ENCODE assay signal across 9 cellular contexts in the genomic region with DNA sequence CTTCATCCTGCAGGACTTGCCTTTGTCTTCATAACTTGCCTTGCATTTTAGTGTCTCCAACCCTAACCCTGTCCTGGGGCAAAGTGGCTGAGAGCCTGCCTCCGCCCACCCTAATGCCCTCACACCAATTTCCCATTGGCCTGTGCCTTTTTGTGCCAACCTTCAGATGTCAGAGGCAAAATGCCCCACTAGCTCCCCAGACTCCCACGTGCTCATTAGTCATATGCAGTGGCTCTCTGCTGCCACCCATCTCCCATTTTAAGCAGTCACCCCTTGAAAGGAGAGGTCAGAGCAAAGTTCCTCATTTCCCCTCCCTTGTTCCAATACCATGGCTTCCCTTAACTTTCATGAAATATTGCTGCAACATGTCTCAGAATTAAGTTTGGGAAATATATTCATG.
DNase-seq lines count a peak whose midpoint lies in the region; ATAC-seq and TF ChIP-seq lines count a peak whose summit lies in the region.
"Had no signal": no experiment of that assay in that cellular context is flagged by ENCODE, and none has a peak within 500 bp of the region (broad histone marks: within the 10 kb centered on the region; RNA-seq: fewer than 3 reads in every experiment).

No MANE protein-coding gene starts in this region.

- in situ Hi-C loops in SK-MEL-5 (cut with HindIII; ENCODE audit: low pct_unique_long_range_greater_than_20kb, low sequenced_read_pairs), result no loop called here

- H3K9me3 ChIP-seq in vagina, result no peaks in the 10 kb centered on the region

- no peak overlapping the region for H3K4me3 Mint-ChIP-seq in activated CD4-positive, alpha-beta T cell treated with anti-CD3 and anti-CD28 coated beads for 36 hours
- H3K4me3 Mint-ChIP-seq: activated B cell treated with CpG ODN at 0.5 μM for 24 hours had no signal

- CTCF ChIA-PET in activated CD4-positive, alpha-beta T cell treated with anti-CD3 and anti-CD28 coated beads for 36 hours (lab: Charles Lee), result interaction anchor here (0.6 to 1.2 kb wide), 3 partner anchors 12 to 337 kb away, joined by 3 to 5 read pairs (median 3); no protein-coding TSS in a partner anchor

- no peaks in the 10 kb centered on the region for H3K27me3 Mint-ChIP-seq in activated CD4-positive, alpha-beta T cell treated with anti-CD3 and anti-CD28 coated beads for 36 hours
- H3K27me3 Mint-ChIP-seq: activated B cell treated with CpG ODN at 0.5 μM for 24 hours had no signal

- POLR2A ChIA-PET in activated CD4-positive, alpha-beta T cell treated with anti-CD3 and anti-CD28 coated beads for 36 hours (lab: Charles Lee), result no interaction called here

- no peaks in the 10 kb centered on the region for H3K27me3 ChIP-seq in vagina

- no peak for TF ChIP-seq CTCF in vagina (IDR thresholded peaks at IDR 0.05)

- H3K27ac Mint-ChIP-seq in activated CD4-positive, alpha-beta T cell treated with anti-CD3 and anti-CD28 coated beads for 36 hours, result no peak overlapping the region
- H3K27ac Mint-ChIP-seq: activated B cell treated with CpG ODN at 0.5 μM for 24 hours had no signal

- DNase-seq in activated CD4-positive, alpha-beta T cell treated with anti-CD3 and anti-CD28 coated beads for 36 hours, result peak; percentile 35
- DNase-seq in activated CD4-positive, alpha-beta T cell treated with anti-CD3 and anti-CD28 coated beads for 1 hour, result no peak
- DNase-seq in SK-MEL-5 (ENCODE audit: low read depth, low spot score) (peak; percentile 43), islet precursor cell (peak; percentile 57), DMS79 (lab: John Stamatoyannopoulos, UW) (no peak), T-helper 9 cell (no peak), vagina (ENCODE audit: extremely low spot score in 2 of 2) (no peak)
- DNase-seq: activated B cell treated with CpG ODN at 0.5 μM for 24 hours had no signal

- intact Hi-C loops in activated CD4-positive, alpha-beta T cell treated with anti-CD3 and anti-CD28 coated beads for 36 hours (cut with DNase I, micrococcal nuclease), result loop anchor here (2.0 to 5.0 kb wide), 3 partner anchors 194 to 338 kb away; no protein-coding TSS in a partner anchor
- intact Hi-C loops in vagina (cut with DNase I), result no loop called here

- H3K4me1 Mint-ChIP-seq in activated CD4-positive, alpha-beta T cell treated with anti-CD3 and anti-CD28 coated beads for 36 hours, result peaks cover 3% of the 10 kb centered on the region
- H3K4me1 Mint-ChIP-seq: activated B cell treated with CpG ODN at 0.5 μM for 24 hours had no signal

- no peaks in the 10 kb centered on the region for H3K36me3 ChIP-seq in vagina

- no peaks in the 10 kb centered on the region for H3K36me3 Mint-ChIP-seq in activated CD4-positive, alpha-beta T cell treated with anti-CD3 and anti-CD28 coated beads for 36 hours (ENCODE audit: low read depth)

- no peak for TF ChIP-seq POLR2A in vagina (IDR thresholded peaks at IDR 0.05)

- H3K27ac ChIP-seq in vagina, result no peak overlapping the region

- ATAC-seq in activated CD4-positive, alpha-beta T cell treated with anti-CD3 and anti-CD28 coated beads for 36 hours, result peak; percentile 55
- ATAC-seq in HG02981 (IDR thresholded peaks at IDR 0.05; ENCODE audit: unreplicated experiment), result peak; percentile 64

- H3K4me1 ChIP-seq in vagina, result no peaks in the 10 kb centered on the region

- H3K9me3 Mint-ChIP-seq in activated CD4-positive, alpha-beta T cell treated with anti-CD3 and anti-CD28 coated beads for 36 hours (ENCODE audit: low read depth), result no peaks in the 10 kb centered on the region
- H3K9me3 Mint-ChIP-seq: activated B cell treated with CpG ODN at 0.5 μM for 24 hours had no signal

- no peak overlapping the region for H3K4me3 ChIP-seq in vagina

Comparison
In these comparisons a context has a peak if more than half of its experiments do, and no peak if none do; other contexts are left out.
1. DNase-seq: peak in activated CD4-positive, alpha-beta T cell treated with anti-CD3 and anti-CD28 coated beads for 36 hours (single experiment), SK-MEL-5 (single experiment) and islet precursor cell (single experiment); none in activated CD4-positive, alpha-beta T cell treated with anti-CD3 and anti-CD28 coated beads for 1 hour (single experiment), DMS79 (single experiment), T-helper 9 cell (single experiment) and vagina (0 of 2).